Comparison of ENCODE assay signal across 1 cellular context in the genomic region with DNA sequence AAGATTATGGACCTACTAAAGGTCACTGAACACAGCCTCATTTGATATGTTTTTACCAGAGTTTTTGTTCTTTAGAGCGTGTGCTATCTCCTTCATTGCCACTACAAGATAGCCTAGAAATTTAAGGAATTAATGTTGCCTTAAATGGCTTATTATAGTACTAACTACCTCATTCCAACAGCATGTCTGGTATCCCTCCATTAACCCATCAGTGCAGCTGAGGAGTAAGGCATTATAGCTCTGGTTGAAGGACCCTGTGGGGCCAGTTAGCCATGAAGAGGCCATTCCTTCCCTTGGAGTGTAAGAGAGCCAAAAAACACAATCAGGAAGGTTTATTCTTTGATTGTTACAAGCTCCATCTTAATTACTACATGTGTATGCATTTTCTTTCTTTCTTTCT.
TF ChIP-seq lines count a peak whose summit lies in the region.

No MANE protein-coding gene starts in this region.

TF ChIP-seq in K562, 482 proteins besides CTCF, POLR2A, EP300 and RAD21:
- no peak for TF ChIP-seq ESRRB (CRISPR knock-in tag; IDR thresholded peaks at IDR 0.05; ENCODE audit: borderline replicate concordance)
- TF ChIP-seq CAMTA2 (CRISPR knock-in tag; conservative IDR thresholded peaks at IDR 0.05), result no peak
- no peak for TF ChIP-seq HCFC1 (IDR thresholded peaks at IDR 0.05; ENCODE audit: low read depth, low read length)
- TF ChIP-seq FOXK1 (CRISPR knock-in tag; IDR thresholded peaks at IDR 0.05; ENCODE audit: borderline replicate concordance), result no peak
- TF ChIP-seq, protein P1, sequence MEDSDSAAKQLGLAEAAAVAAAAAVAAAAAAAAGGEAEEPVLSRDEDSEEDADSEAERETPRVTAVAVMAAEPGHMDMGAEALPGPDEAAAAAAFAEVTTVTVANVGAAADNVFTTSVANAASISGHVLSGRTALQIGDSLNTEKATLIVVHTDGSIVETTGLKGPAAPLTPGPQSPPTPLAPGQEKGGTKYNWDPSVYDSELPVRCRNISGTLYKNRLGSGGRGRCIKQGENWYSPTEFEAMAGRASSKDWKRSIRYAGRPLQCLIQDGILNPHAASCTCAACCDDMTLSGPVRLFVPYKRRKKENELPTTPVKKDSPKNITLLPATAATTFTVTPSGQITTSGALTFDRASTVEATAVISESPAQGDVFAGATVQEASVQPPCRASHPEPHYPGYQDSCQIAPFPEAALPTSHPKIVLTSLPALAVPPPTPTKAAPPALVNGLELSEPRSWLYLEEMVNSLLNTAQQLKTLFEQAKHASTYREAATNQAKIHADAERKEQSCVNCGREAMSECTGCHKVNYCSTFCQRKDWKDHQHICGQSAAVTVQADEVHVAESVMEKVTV (CRISPR knock-in tag; IDR thresholded peaks at IDR 0.05), result no peak
- TF ChIP-seq POLR2B (IDR thresholded peaks at IDR 0.05; ENCODE audit: low read depth, partially characterized antibody), result no peak
- TF ChIP-seq ZNF586 (CRISPR knock-in tag; conservative IDR thresholded peaks at IDR 0.05), result no peak
- TF ChIP-seq FOSL1 (tag; conservative IDR thresholded peaks at IDR 0.05), result no peak
- no peak for TF ChIP-seq ZNF699 (CRISPR knock-in tag; IDR thresholded peaks at IDR 0.05; ENCODE audit: insufficient replicate concordance)
- TF ChIP-seq, protein P2, sequence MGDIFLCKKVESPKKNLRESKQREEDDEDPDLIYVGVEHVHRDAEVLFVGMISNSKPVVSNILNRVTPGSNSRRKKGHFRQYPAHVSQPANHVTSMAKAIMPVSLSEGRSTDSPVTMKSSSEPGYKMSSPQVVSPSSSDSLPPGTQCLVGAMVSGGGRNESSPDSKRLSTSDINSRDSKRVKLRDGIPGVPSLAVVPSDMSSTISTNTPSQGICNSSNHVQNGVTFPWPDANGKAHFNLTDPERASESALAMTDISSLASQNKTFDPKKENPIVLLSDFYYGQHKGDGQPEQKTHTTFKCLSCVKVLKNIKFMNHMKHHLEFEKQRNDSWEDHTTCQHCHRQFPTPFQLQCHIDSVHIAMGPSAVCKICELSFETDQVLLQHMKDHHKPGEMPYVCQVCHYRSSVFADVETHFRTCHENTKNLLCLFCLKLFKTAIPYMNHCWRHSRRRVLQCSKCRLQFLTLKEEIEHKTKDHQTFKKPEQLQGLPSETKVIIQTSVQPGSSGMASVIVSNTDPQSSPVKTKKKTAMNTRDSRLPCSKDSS (IDR thresholded peaks at IDR 0.05; ENCODE audit: low read depth, partially characterized antibody), result no peak
- TF ChIP-seq, protein P3, sequence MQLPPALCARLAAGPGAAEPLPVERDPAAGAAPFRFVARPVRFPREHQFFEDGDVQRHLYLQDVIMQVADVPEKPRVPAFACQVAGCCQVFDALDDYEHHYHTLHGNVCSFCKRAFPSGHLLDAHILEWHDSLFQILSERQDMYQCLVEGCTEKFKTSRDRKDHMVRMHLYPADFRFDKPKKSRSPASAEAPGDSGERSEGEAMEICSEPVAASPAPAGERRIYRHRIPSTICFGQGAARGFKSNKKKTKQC (CRISPR knock-in tag; IDR thresholded peaks at IDR 0.05), result no peak
- no peak for TF ChIP-seq SAFB2 (IDR thresholded peaks at IDR 0.05; ENCODE audit: borderline replicate concordance, low read depth, low read length, severe bottlenecking)
- TF ChIP-seq, protein P4, sequence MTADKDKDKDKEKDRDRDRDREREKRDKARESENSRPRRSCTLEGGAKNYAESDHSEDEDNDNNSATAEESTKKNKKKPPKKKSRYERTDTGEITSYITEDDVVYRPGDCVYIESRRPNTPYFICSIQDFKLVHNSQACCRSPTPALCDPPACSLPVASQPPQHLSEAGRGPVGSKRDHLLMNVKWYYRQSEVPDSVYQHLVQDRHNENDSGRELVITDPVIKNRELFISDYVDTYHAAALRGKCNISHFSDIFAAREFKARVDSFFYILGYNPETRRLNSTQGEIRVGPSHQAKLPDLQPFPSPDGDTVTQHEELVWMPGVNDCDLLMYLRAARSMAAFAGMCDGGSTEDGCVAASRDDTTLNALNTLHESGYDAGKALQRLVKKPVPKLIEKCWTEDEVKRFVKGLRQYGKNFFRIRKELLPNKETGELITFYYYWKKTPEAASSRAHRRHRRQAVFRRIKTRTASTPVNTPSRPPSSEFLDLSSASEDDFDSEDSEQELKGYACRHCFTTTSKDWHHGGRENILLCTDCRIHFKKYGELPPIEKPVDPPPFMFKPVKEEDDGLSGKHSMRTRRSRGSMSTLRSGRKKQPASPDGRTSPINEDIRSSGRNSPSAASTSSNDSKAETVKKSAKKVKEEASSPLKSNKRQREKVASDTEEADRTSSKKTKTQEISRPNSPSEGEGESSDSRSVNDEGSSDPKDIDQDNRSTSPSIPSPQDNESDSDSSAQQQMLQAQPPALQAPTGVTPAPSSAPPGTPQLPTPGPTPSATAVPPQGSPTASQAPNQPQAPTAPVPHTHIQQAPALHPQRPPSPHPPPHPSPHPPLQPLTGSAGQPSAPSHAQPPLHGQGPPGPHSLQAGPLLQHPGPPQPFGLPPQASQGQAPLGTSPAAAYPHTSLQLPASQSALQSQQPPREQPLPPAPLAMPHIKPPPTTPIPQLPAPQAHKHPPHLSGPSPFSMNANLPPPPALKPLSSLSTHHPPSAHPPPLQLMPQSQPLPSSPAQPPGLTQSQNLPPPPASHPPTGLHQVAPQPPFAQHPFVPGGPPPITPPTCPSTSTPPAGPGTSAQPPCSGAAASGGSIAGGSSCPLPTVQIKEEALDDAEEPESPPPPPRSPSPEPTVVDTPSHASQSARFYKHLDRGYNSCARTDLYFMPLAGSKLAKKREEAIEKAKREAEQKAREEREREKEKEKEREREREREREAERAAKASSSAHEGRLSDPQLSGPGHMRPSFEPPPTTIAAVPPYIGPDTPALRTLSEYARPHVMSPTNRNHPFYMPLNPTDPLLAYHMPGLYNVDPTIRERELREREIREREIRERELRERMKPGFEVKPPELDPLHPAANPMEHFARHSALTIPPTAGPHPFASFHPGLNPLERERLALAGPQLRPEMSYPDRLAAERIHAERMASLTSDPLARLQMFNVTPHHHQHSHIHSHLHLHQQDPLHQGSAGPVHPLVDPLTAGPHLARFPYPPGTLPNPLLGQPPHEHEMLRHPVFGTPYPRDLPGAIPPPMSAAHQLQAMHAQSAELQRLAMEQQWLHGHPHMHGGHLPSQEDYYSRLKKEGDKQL (CRISPR knock-in tag; IDR thresholded peaks at IDR 0.05; ENCODE audit: borderline replicate concordance), result no peak
- TF ChIP-seq, protein P5, sequence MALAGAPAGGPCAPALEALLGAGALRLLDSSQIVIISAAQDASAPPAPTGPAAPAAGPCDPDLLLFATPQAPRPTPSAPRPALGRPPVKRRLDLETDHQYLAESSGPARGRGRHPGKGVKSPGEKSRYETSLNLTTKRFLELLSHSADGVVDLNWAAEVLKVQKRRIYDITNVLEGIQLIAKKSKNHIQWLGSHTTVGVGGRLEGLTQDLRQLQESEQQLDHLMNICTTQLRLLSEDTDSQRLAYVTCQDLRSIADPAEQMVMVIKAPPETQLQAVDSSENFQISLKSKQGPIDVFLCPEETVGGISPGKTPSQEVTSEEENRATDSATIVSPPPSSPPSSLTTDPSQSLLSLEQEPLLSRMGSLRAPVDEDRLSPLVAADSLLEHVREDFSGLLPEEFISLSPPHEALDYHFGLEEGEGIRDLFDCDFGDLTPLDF (CRISPR knock-in tag; IDR thresholded peaks at IDR 0.05), result no peak
- no peak for TF ChIP-seq ARHGAP35 (IDR thresholded peaks at IDR 0.05; ENCODE audit: partially characterized antibody)
- TF ChIP-seq, protein P6, sequence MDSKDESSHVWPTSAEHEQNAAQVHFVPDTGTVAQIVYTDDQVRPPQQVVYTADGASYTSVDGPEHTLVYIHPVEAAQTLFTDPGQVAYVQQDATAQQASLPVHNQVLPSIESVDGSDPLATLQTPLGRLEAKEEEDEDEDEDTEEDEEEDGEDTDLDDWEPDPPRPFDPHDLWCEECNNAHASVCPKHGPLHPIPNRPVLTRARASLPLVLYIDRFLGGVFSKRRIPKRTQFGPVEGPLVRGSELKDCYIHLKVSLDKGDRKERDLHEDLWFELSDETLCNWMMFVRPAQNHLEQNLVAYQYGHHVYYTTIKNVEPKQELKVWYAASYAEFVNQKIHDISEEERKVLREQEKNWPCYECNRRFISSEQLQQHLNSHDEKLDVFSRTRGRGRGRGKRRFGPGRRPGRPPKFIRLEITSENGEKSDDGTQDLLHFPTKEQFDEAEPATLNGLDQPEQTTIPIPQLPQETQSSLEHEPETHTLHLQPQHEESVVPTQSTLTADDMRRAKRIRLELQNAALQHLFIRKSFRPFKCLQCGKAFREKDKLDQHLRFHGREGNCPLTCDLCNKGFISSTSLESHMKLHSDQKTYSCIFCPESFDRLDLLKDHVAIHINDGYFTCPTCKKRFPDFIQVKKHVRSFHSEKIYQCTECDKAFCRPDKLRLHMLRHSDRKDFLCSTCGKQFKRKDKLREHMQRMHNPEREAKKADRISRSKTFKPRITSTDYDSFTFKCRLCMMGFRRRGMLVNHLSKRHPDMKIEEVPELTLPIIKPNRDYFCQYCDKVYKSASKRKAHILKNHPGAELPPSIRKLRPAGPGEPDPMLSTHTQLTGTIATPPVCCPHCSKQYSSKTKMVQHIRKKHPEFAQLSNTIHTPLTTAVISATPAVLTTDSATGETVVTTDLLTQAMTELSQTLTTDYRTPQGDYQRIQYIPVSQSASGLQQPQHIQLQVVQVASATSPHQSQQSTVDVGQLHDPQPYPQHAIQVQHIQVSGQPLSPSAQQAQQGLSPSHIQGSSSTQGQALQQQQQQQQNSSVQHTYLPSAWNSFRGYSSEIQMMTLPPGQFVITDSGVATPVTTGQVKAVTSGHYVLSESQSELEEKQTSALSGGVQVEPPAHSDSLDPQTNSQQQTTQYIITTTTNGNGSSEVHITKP (IDR thresholded peaks at IDR 0.05; ENCODE audit: partially characterized antibody), result no peak
- TF ChIP-seq, protein P7, sequence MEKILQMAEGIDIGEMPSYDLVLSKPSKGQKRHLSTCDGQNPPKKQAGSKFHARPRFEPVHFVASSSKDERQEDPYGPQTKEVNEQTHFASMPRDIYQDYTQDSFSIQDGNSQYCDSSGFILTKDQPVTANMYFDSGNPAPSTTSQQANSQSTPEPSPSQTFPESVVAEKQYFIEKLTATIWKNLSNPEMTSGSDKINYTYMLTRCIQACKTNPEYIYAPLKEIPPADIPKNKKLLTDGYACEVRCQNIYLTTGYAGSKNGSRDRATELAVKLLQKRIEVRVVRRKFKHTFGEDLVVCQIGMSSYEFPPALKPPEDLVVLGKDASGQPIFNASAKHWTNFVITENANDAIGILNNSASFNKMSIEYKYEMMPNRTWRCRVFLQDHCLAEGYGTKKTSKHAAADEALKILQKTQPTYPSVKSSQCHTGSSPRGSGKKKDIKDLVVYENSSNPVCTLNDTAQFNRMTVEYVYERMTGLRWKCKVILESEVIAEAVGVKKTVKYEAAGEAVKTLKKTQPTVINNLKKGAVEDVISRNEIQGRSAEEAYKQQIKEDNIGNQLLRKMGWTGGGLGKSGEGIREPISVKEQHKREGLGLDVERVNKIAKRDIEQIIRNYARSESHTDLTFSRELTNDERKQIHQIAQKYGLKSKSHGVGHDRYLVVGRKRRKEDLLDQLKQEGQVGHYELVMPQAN (IDR thresholded peaks at IDR 0.05; ENCODE audit: borderline replicate concordance), result no peak
